In the genomic region with DNA sequence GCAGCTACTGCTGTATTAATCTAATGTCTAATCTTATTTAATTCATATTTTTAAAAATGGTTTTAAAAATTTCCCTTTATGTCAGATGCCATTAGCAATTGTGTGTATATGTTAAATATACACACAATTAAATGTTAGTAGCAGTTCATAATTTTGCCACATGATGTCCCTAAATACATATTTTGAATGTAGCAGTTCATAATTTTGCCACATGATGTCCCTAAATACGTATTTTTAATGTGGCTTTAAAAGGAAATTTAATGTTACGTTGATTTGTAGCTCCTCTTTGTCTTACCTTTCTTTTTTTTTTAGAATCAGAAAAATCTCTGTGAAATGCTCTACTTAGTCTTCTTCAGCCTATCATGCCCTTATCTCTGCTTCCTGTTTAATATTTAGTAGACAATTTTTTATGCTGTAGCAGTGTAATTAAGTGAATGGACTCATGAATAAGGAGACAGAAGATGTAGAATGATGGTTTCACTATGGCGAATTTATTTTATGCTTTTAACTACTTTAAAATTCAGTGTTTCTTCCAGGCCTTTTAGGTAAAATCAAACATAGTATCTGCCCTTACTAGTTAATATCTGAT, we compare ENCODE assay signal across 8 cellular contexts. TPM values are rescaled to one million over a fixed set of nuclear protein-coding genes. Genes with fewer than 3 reads are reported as not detected.
DNase-seq lines count a peak whose midpoint lies in the region; ATAC-seq and TF ChIP-seq lines count a peak whose summit lies in the region.

No MANE protein-coding gene starts in this region.

- no peak overlapping the region for H3K4me3 ChIP-seq in fibroblast of villous mesenchyme (ENCODE audit: low read depth, low read length)
- no peak overlapping the region for H3K4me3 ChIP-seq in tibial nerve

- no peaks in the 10 kb centered on the region for H3K36me3 Mint-ChIP-seq in CD14-positive monocyte
- no peaks in the 10 kb centered on the region for H3K36me3 Mint-ChIP-seq in activated CD4-positive, alpha-beta T cell treated with anti-CD3 and anti-CD28 coated beads, Interleukin-2, amount 10 ng/mL, durations not matched to agents 7 days and 5 days (ENCODE audit: low read depth)

- no peak overlapping the region for H3K4me3 Mint-ChIP-seq in CD14-positive monocyte
- H3K4me3 Mint-ChIP-seq in activated CD4-positive, alpha-beta T cell treated with anti-CD3 and anti-CD28 coated beads, Interleukin-2, amount 10 ng/mL, durations not matched to agents 7 days and 5 days = no peak overlapping the region

- WGBS in tibial nerve, 2 donors = 18 to 23% methylated on average over 3 of the region's 3 CpGs

- no peaks in the 10 kb centered on the region for H3K4me1 ChIP-seq in tibial nerve

- H3K27me3 ChIP-seq in tibial nerve = no peaks in the 10 kb centered on the region

- CTCF ChIA-PET in RWPE1 (lab: Yijun Ruan, JAX) = interaction anchor here (0.5 to 1.1 kb wide), 11 partner anchors 9 to 1644 kb away, joined by 3 to 6 read pairs (median 4); no protein-coding TSS in a partner anchor
- CTCF ChIA-PET in activated CD4-positive, alpha-beta T cell treated with anti-CD3 and anti-CD28 coated beads, Interleukin-2, amount 10 ng/mL, durations not matched to agents 7 days and 5 days (lab: Charles Lee) = no interaction called here

- no peaks in the 10 kb centered on the region for H3K4me1 Mint-ChIP-seq in CD14-positive monocyte
- no peaks in the 10 kb centered on the region for H3K4me1 Mint-ChIP-seq in activated CD4-positive, alpha-beta T cell treated with anti-CD3 and anti-CD28 coated beads, Interleukin-2, amount 10 ng/mL, durations not matched to agents 7 days and 5 days

- peaks cover 0 to 4% (median 0%) of the 10 kb centered on the region in 3 donors for H3K27me3 Mint-ChIP-seq in CD14-positive monocyte (ENCODE audit: low read depth in 3 of 3)
- H3K27me3 Mint-ChIP-seq in activated CD4-positive, alpha-beta T cell treated with anti-CD3 and anti-CD28 coated beads, Interleukin-2, amount 10 ng/mL, durations not matched to agents 7 days and 5 days = peaks cover 2% of the 10 kb centered on the region

- TF ChIP-seq CTCF in CD14-positive monocyte (IDR thresholded peaks at IDR 0.05) (peak; percentile 47), RWPE1 (conservative IDR thresholded peaks at IDR 0.05; ENCODE audit: low read depth) (peak; percentile 78), fibroblast of villous mesenchyme (IDR thresholded peaks at IDR 0.05; ENCODE audit: insufficient read depth, low read depth, low read length) (peak; percentile 61), tibial nerve (IDR thresholded peaks at IDR 0.05) (peak; percentile 35 to 54 (median 48))

- H3K9me3 ChIP-seq in tibial nerve = no peaks in the 10 kb centered on the region

- H3K36me3 ChIP-seq in tibial nerve = no peaks in the 10 kb centered on the region

- no peak overlapping the region for H3K27ac ChIP-seq in RWPE1
- H3K27ac ChIP-seq in tibial nerve = no peak overlapping the region

- H3K9me3 Mint-ChIP-seq in CD14-positive monocyte = no peaks in the 10 kb centered on the region
- no peaks in the 10 kb centered on the region for H3K9me3 Mint-ChIP-seq in activated CD4-positive, alpha-beta T cell treated with anti-CD3 and anti-CD28 coated beads, Interleukin-2, amount 10 ng/mL, durations not matched to agents 7 days and 5 days

- TF ChIP-seq EP300 in tibial nerve (IDR thresholded peaks at IDR 0.05) = no peak

- POLR2A ChIA-PET in RWPE1 (lab: Yijun Ruan, JAX; ENCODE audit: low non-redundant PET) = no interaction called here
- POLR2A ChIA-PET in activated CD4-positive, alpha-beta T cell treated with anti-CD3 and anti-CD28 coated beads, Interleukin-2, amount 10 ng/mL, durations not matched to agents 7 days and 5 days (lab: Charles Lee) = no interaction called here

- no peak for TF ChIP-seq POLR2A in tibial nerve (IDR thresholded peaks at IDR 0.05)

- intact Hi-C loops in CD14-positive monocyte (cut with micrococcal nuclease) (no loop called here), posterior cingulate gyrus (cut with DNase I) (loop anchor here (5.0 kb wide), 1 partner anchor 565 kb away; no protein-coding TSS in a partner anchor)

- DNase-seq in CD14-positive monocyte (ENCODE audit: low spot score) (no peak), RWPE1 (ENCODE audit: low spot score) (peak; percentile 16), fibroblast of villous mesenchyme (ENCODE audit: low read depth) (peak; percentile 52), tibial nerve (ENCODE audit: low spot score in 2 of 2) (no peak), posterior cingulate gyrus (no peak)
- no peak for DNase-seq in activated CD4-positive, alpha-beta T cell treated with anti-CD3 and anti-CD28 coated beads, Interleukin-2, amount 10 ng/mL, durations not matched to agents 7 days and 5 days

- ATAC-seq in GM18868 (IDR thresholded peaks at IDR 0.05; ENCODE audit: unreplicated experiment) = peak; percentile 91
- peak; percentile 78 for ATAC-seq in HG03280 (IDR thresholded peaks at IDR 0.05; ENCODE audit: unreplicated experiment)

- H3K27ac Mint-ChIP-seq in CD14-positive monocyte = no peak overlapping the region
- H3K27ac Mint-ChIP-seq in activated CD4-positive, alpha-beta T cell treated with anti-CD3 and anti-CD28 coated beads, Interleukin-2, amount 10 ng/mL, durations not matched to agents 7 days and 5 days = no peak overlapping the region

RNA-seq across cellular contexts. Expression of a gene that starts 26.1 kb away (rescaled TPM):
- not detected for polyA plus RNA-seq in CD14-positive monocyte
- 0.32 TPM in 1 of 2 replicates, not detected in the other for total RNA-seq in fibroblast of villous mesenchyme
- under 1 TPM in 1 of 4 donors, not detected in 3; 0.39 TPM for total RNA-seq in tibial nerve
- not detected for total RNA-seq in activated CD4-positive, alpha-beta T cell treated with anti-CD3 and anti-CD28 coated beads, Interleukin-2, amount 10 ng/mL, durations not matched to agents 7 days and 5 days

Comparison
In these comparisons a context has a peak if more than half of its experiments do, and no peak if none do; other contexts are left out.
1. DNase-seq: peak in RWPE1 (single experiment) and fibroblast of villous mesenchyme (single experiment); none in CD14-positive monocyte (single experiment), tibial nerve (0 of 2), activated CD4-positive, alpha-beta T cell treated with anti-CD3 and anti-CD28 coated beads, Interleukin-2, amount 10 ng/mL, durations not matched to agents 7 days and 5 days (single experiment) and posterior cingulate gyrus (0 of 10).
2. Peak in every context shown above with its lines, with median percentiles within 50 percentile points of each other: CTCF ChIP-seq.